24 cellular contexts compared by ENCODE assay signal in the genomic region with DNA sequence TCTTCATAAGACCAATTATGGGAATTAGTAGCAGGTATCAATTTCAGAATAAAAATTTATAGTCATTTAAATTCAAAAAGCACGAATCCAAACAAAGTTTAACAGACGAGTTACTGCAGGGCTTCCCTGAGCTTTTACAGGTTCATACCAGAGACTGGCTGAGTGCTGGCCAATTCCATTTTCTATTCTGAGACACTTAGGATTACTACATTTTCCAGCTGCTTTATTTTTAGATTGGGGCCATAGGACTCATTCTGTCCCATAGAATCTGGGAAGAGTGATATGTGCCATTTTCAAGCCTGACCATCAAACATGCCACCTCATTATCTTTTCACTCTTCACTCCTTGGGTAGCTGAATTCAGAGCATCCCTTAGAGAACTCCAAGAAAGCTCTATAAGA.
"Had no signal": no experiment of that assay in that cellular context is flagged by ENCODE, and none has a peak within 500 bp of the region (broad histone marks: within the 10 kb centered on the region; RNA-seq: fewer than 3 reads in every experiment).

No MANE protein-coding gene starts in this region.

- DNase-seq: colonic mucosa; cortex of kidney; dermis blood vessel endothelial cell; dorsolateral prefrontal cortex; effector CD4-positive, alpha-beta T cell; effector CD8-positive, alpha-beta T cell; effector memory CD4-positive, alpha-beta T cell; effector memory CD8-positive, alpha-beta T cell; endodermal cell; erythroblast; esophagus squamous epithelium; foreskin fibroblast; foreskin keratinocyte; foreskin melanocyte; gastrocnemius medialis; glutamatergic neuron; head of caudate nucleus; heart left ventricle; heart right ventricle had no signal

- H3K27ac ChIP-seq: colonic mucosa, coronary artery, dorsolateral prefrontal cortex, epithelial cell of prostate, esophagus muscularis mucosa, esophagus squamous epithelium, foreskin keratinocyte, gastrocnemius medialis, gastroesophageal sphincter, heart left ventricle, heart right ventricle had no signal

- ATAC-seq: effector memory CD8-positive, alpha-beta T cell; esophagus mucosa; foreskin keratinocyte; gastrocnemius medialis; gastroesophageal sphincter; heart right ventricle had no signal

- H3K4me3 ChIP-seq: colonic mucosa, coronary artery, dorsolateral prefrontal cortex, esophagus muscularis mucosa, esophagus squamous epithelium, gastrocnemius medialis, gastroesophageal sphincter, heart left ventricle, heart right ventricle had no signal

- H3K4me1 ChIP-seq: colonic mucosa, esophagus muscularis mucosa, esophagus squamous epithelium, foreskin keratinocyte, gastrocnemius medialis, gastroesophageal sphincter, heart left ventricle had no signal

- H3K36me3 ChIP-seq: colonic mucosa, esophagus muscularis mucosa, esophagus squamous epithelium, gastrocnemius medialis, gastroesophageal sphincter, heart left ventricle, heart right ventricle had no signal

- H3K9me3 ChIP-seq: colonic mucosa, esophagus muscularis mucosa, esophagus squamous epithelium, gastrocnemius medialis, gastroesophageal sphincter, heart left ventricle, heart right ventricle had no signal

- H3K27me3 ChIP-seq: colonic mucosa, esophagus muscularis mucosa, esophagus squamous epithelium, gastrocnemius medialis, gastroesophageal sphincter, heart left ventricle, heart right ventricle had no signal
